ENCODE assay signal across 9 cellular contexts in genomic region chr9:124256517-124257069, GRCh38. TPM values are rescaled to one million over a fixed set of nuclear protein-coding genes. Genes with fewer than 3 reads are reported as not detected.
A peak's percentile ranks its signal among the peaks of the same experiment; 100 is the strongest.
DNase-seq lines count a peak whose midpoint lies in the region; ATAC-seq, FAIRE-seq and TF ChIP-seq lines count a peak whose summit lies in the region.
"Had no signal": no experiment of that assay in that cellular context is flagged by ENCODE, and none has a peak within 500 bp of the region (broad histone marks: within the 10 kb centered on the region; RNA-seq: fewer than 3 reads in every experiment).

No MANE protein-coding gene starts in this region.

- FAIRE-seq in H54 (lab: Jason Lieb, UNC): peak; percentile 79
- FAIRE-seq in kidney (lab: Jason Lieb, UNC): no peak

- no peak overlapping the region for H3K4me3 ChIP-seq in kidney (ENCODE audit: low read length in 2 of 2)

- no peaks in the 10 kb centered on the region for H3K9me3 Mint-ChIP-seq in activated CD4-positive, alpha-beta memory T cell treated with anti-CD3 and anti-CD28 coated beads for 36 hours

- POLR2A ChIA-PET in activated CD4-positive, alpha-beta memory T cell treated with anti-CD3 and anti-CD28 coated beads for 36 hours (lab: Charles Lee): interaction anchor here (1.0 kb wide), 1 partner anchor 40 kb away, joined by 3 read pairs; no protein-coding TSS in a partner anchor

- H3K4me1 ChIP-seq in kidney (ENCODE audit: control insufficient read depth in 1 of 2, insufficient read depth in 1 of 2, low read depth in 1 of 2, low read length in 2 of 2): peaks cover 15 to 20% of the 10 kb centered on the region in 2 donors

- H3K36me3 ChIP-seq in kidney (ENCODE audit: control insufficient read depth in 1 of 2, insufficient read depth in 2 of 2, low read length in 2 of 2): no peaks in the 10 kb centered on the region

- H3K4me1 Mint-ChIP-seq in activated CD4-positive, alpha-beta memory T cell treated with anti-CD3 and anti-CD28 coated beads for 36 hours (ENCODE audit: low read depth): peaks cover 71% of the 10 kb centered on the region

- DNase-seq in AG09319 (ENCODE audit: extremely low read depth, low read depth) (peak; percentile 53), H54 (ENCODE audit: insufficient read length, low spot score) (peak; percentile 96), kidney (peak; percentile 70), OCI-M1 (lab: John Stamatoyannopoulos, UW) (no peak), NCI-H2196 (lab: John Stamatoyannopoulos, UW; ENCODE audit: unreplicated experiment) (no peak)
- no peak for DNase-seq in activated CD4-positive, alpha-beta memory T cell treated with anti-CD3 and anti-CD28 coated beads for 36 hours
- DNase-seq: activated CD4-positive, alpha-beta T cell treated with anti-CD3 and anti-CD28 coated beads for 1 hour had no signal

- peaks cover 15% of the 10 kb centered on the region for H3K27me3 Mint-ChIP-seq in activated CD4-positive, alpha-beta memory T cell treated with anti-CD3 and anti-CD28 coated beads for 36 hours

- H3K9ac ChIP-seq in kidney (ENCODE audit: low read length in 2 of 2): no peak overlapping the region

- CTCF ChIA-PET in activated CD4-positive, alpha-beta memory T cell treated with anti-CD3 and anti-CD28 coated beads for 36 hours (lab: Charles Lee): interaction anchor here (0.6 to 2.5 kb wide), 3 partner anchors 35 to 129 kb away, joined by 3 to 14 read pairs (median 4); no protein-coding TSS in a partner anchor

- H3K4me3 Mint-ChIP-seq in activated CD4-positive, alpha-beta memory T cell treated with anti-CD3 and anti-CD28 coated beads for 36 hours: peak overlapping the region; percentile 80

- H3K9me3 ChIP-seq in kidney (ENCODE audit: control insufficient read depth in 1 of 2, low read length in 2 of 2): no peaks in the 10 kb centered on the region

- TF ChIP-seq POLR2A in H54 (IDR thresholded peaks at IDR 0.05; ENCODE audit: low read depth, low read length): no peak

- H3K27ac Mint-ChIP-seq in activated CD4-positive, alpha-beta memory T cell treated with anti-CD3 and anti-CD28 coated beads for 36 hours: no peak overlapping the region

- H3K36me3 Mint-ChIP-seq in activated CD4-positive, alpha-beta memory T cell treated with anti-CD3 and anti-CD28 coated beads for 36 hours: peaks cover 2% of the 10 kb centered on the region

- TF ChIP-seq CTCF in AG09319 (IDR thresholded peaks at IDR 0.05; ENCODE audit: low read depth, low read length): no peak
- TF ChIP-seq CTCF in kidney (IDR thresholded peaks at IDR 0.05; ENCODE audit: borderline replicate concordance, extremely low read depth, insufficient read depth): no peak

- intact Hi-C loops in activated CD4-positive, alpha-beta memory T cell treated with anti-CD3 and anti-CD28 coated beads for 36 hours (cut with micrococcal nuclease): no loop called here
- intact Hi-C loops in kidney (cut with DNase I): no loop called here

- ATAC-seq in HG03159 (IDR thresholded peaks at IDR 0.05; ENCODE audit: unreplicated experiment) (no peak), GM19455 (IDR thresholded peaks at IDR 0.05; ENCODE audit: unreplicated experiment) (no peak)

- no peak overlapping the region for H3K27ac ChIP-seq in kidney (ENCODE audit: low read depth in 2 of 2, low read length in 2 of 2)

RNA-seq across cellular contexts. Expression of gene NEK6, which starts 1.2 kb away (rescaled TPM):
- total RNA-seq in activated CD4-positive, alpha-beta memory T cell treated with anti-CD3 and anti-CD28 coated beads for 36 hours: 10 to 100 TPM; 16.1 to 18.8 TPM
- 82.1 TPM for total RNA-seq in kidney
- 14.9 TPM for polyA plus RNA-seq in kidney (ENCODE audit: insufficient read depth, low read depth, low replicate concordance)

Comparison
In these comparisons a context has a peak if more than half of its experiments do, and no peak if none do; other contexts are left out.
1. DNase-seq: peak in AG09319 (single experiment), H54 (single experiment) and kidney (single experiment); none in activated CD4-positive, alpha-beta memory T cell treated with anti-CD3 and anti-CD28 coated beads for 36 hours (single experiment), OCI-M1 (single experiment) and NCI-H2196 (single experiment).